In genomic region chr10:88954458-88955083, GRCh38 we compare ENCODE assay signal across 25 cellular contexts.
"Had no signal": no experiment of that assay in that cellular context is flagged by ENCODE, and none has a peak within 500 bp of the region (broad histone marks: within the 10 kb centered on the region; RNA-seq: fewer than 3 reads in every experiment).

No MANE protein-coding gene starts in this region.

- H3K4me3 ChIP-seq: body of pancreas, cardiac muscle cell, hepatocyte, lung, suprapubic skin, upper lobe of left lung had no signal

- H3K36me3 ChIP-seq: cardiac muscle cell, suprapubic skin, upper lobe of left lung had no signal

- DNase-seq: activated CD4-positive, alpha-beta memory T cell treated with anti-CD3 and anti-CD28 coated beads for 36 hours; activated CD4-positive, alpha-beta T cell treated with anti-CD3 and anti-CD28 coated beads for 48 hours; activated CD4-positive, CD25-positive, alpha-beta regulatory T cell; activated effector memory CD4-positive, alpha-beta T cell treated with Interleukin-2 at 50 U/mL for 16 hours; activated naive CD4-positive, alpha-beta T cell treated with anti-CD3 and anti-CD28 coated beads for 36 hours; activated T-cell treated with anti-CD3 and anti-CD28 coated beads, Interleukin-2, amount 50 U/mL, for 48 hours; amygdala; body of pancreas; effector CD4-positive, alpha-beta T cell; foreskin melanocyte; glutamatergic neuron; immature natural killer cell; naive thymus-derived CD8-positive, alpha-beta T cell; stimulated activated CD4-positive, alpha-beta T cell treated with anti-CD3 and anti-CD28 coated beads, Interleukin-12 subunit alpha, Interleukin-12 subunit beta, amount 100 ng/mL, for 4 hours; stimulated activated CD4-positive, alpha-beta T cell treated with anti-CD3 and anti-CD28 coated beads, Interleukin-4, amount 100 ng/mL, for 4 hours; upper lobe of left lung had no signal

- ATAC-seq: body of pancreas; left lobe of liver; naive thymus-derived CD8-positive, alpha-beta T cell had no signal

- H3K27me3 Mint-ChIP-seq: activated CD4-positive, alpha-beta memory T cell treated with anti-CD3 and anti-CD28 coated beads for 36 hours; naive thymus-derived CD8-positive, alpha-beta T cell; stimulated activated naive CD8-positive, alpha-beta T cell treated with anti-CD3 and anti-CD28 coated beads, Interleukin-15, Interleukin-2, amounts not matched to agents 100 ng/mL and 50 ng/mL, for 24 hours had no signal

- H3K4me2 ChIP-seq: hepatocyte had no signal

- H3K27ac ChIP-seq: body of pancreas, cardiac muscle cell, suprapubic skin, upper lobe of left lung had no signal

- H3K9me3 Mint-ChIP-seq: activated CD4-positive, alpha-beta memory T cell treated with anti-CD3 and anti-CD28 coated beads for 36 hours; activated naive CD4-positive, alpha-beta T cell treated with anti-CD3 and anti-CD28 coated beads for 36 hours; immature natural killer cell; naive thymus-derived CD8-positive, alpha-beta T cell; stimulated activated naive CD8-positive, alpha-beta T cell treated with anti-CD3 and anti-CD28 coated beads, Interleukin-15, Interleukin-2, amounts not matched to agents 100 ng/mL and 50 ng/mL, for 24 hours; T-helper 1 cell treated with Interleukin-12 subunit alpha and Interleukin-12 subunit beta and Interleukin-4 antibody, amounts not matched to agents 30 μg/mL and 1 μg/mL, for 36 hours had no signal

- H3K79me2 ChIP-seq: hepatocyte had no signal

- H3K27me3 ChIP-seq: body of pancreas, cardiac muscle cell, hepatocyte, suprapubic skin, upper lobe of left lung had no signal

- H3K27ac Mint-ChIP-seq: activated CD4-positive, alpha-beta memory T cell treated with anti-CD3 and anti-CD28 coated beads for 36 hours; activated naive CD4-positive, alpha-beta T cell treated with anti-CD3 and anti-CD28 coated beads for 36 hours; dendritic cell treated with granulocyte-macrophage colony-stimulating factor and Interleukin-4, amounts not matched to agents 40 ng/mL and 50 ng/mL, for 4 days; immature natural killer cell; progenitor cell of endocrine pancreas; stimulated activated naive CD8-positive, alpha-beta T cell treated with anti-CD3 and anti-CD28 coated beads, Interleukin-15, Interleukin-2, amounts not matched to agents 100 ng/mL and 50 ng/mL, for 24 hours; T-helper 1 cell treated with Interleukin-12 subunit alpha and Interleukin-12 subunit beta and Interleukin-4 antibody, amounts not matched to agents 30 μg/mL and 1 μg/mL, for 36 hours had no signal

- H3K9me3 ChIP-seq: body of pancreas, suprapubic skin, upper lobe of left lung had no signal

- H3K4me1 ChIP-seq: body of pancreas, upper lobe of left lung had no signal

- H2AFZ ChIP-seq: hepatocyte had no signal

- H3K4me3 Mint-ChIP-seq: activated CD4-positive, alpha-beta memory T cell treated with anti-CD3 and anti-CD28 coated beads for 36 hours; activated naive CD4-positive, alpha-beta T cell treated with anti-CD3 and anti-CD28 coated beads for 36 hours; dendritic cell treated with granulocyte-macrophage colony-stimulating factor and Interleukin-4, amounts not matched to agents 40 ng/mL and 50 ng/mL, for 4 days; immature natural killer cell; naive thymus-derived CD8-positive, alpha-beta T cell; stimulated activated naive CD8-positive, alpha-beta T cell treated with anti-CD3 and anti-CD28 coated beads, Interleukin-15, Interleukin-2, amounts not matched to agents 100 ng/mL and 50 ng/mL, for 24 hours; T-helper 1 cell treated with Interleukin-12 subunit alpha and Interleukin-12 subunit beta and Interleukin-4 antibody, amounts not matched to agents 30 μg/mL and 1 μg/mL, for 36 hours had no signal
